In the genomic region with DNA sequence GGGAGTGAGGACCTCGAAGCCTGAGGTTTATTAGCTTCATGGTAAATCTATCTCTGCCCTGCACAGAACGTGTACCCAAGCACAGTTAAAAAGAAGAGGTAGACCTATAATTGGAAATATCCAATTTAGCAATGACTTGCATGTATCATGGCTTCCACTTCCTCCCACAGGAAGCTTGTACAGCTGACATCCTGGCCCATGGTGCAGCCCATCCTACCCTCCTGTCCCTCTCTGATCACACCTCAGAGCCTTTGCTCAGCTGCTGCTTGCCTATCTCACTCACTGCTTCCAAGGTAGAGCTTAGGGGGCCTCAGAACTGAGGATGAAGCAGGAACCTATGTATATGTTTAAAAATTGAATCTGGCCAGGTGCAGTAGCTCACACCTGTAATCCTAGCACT, we compare ENCODE assay signal across 15 cellular contexts. TPM values are rescaled to one million over a fixed set of nuclear protein-coding genes. Genes with fewer than 3 reads are reported as not detected.
"Had no signal": no experiment of that assay in that cellular context is flagged by ENCODE, and none has a peak within 500 bp of the region (broad histone marks: within the 10 kb centered on the region; RNA-seq: fewer than 3 reads in every experiment).

No MANE protein-coding gene starts in this region.

- H3K27ac ChIP-seq: dorsolateral prefrontal cortex, esophagus muscularis mucosa, sigmoid colon, upper lobe of right lung had no signal

- H3K36me3 ChIP-seq: esophagus muscularis mucosa, sigmoid colon, upper lobe of right lung had no signal

- FAIRE-seq: TTC549 had no signal

- H3K27ac Mint-ChIP-seq: memory B cell; nephron; stimulated activated naive B cell treated with anti-CD40 and anti-IgM and Interleukin-4, amounts not matched to agents 10 μg/mL and 1 μg/mL and 100 μg/mL, for 72 hours had no signal

- H3K9me3 ChIP-seq: esophagus muscularis mucosa, sigmoid colon, SK-N-SH, upper lobe of right lung had no signal

- H3K9ac ChIP-seq: SK-N-SH had no signal

- DNase-seq: activated CD4-positive, alpha-beta T cell treated with anti-CD3 and anti-CD28 coated beads, Interleukin-2, amount 50 U/mL, for 4 hours; activated CD4-positive, CD25-positive, alpha-beta regulatory T cell; dorsolateral prefrontal cortex; sigmoid colon; SK-N-SH; stimulated activated CD4-positive, alpha-beta T cell treated with anti-CD3 and anti-CD28 coated beads, Interleukin-2, amount 100 ng/mL, for 24 hours; stimulated activated naive B cell treated with anti-CD40 and anti-IgM and Interleukin-4, amounts not matched to agents 10 μg/mL and 1 μg/mL and 100 μg/mL, for 72 hours; upper lobe of right lung had no signal

- H3K4me3 Mint-ChIP-seq: memory B cell; nephron; stimulated activated naive B cell treated with anti-CD40 and anti-IgM and Interleukin-4, amounts not matched to agents 10 μg/mL and 1 μg/mL and 100 μg/mL, for 72 hours had no signal

- ATAC-seq: activated naive CD4-positive, alpha-beta T cell treated with anti-CD3 and anti-CD28 coated beads, Interleukin-2, amount 50 U/mL, for 72 hours; left lobe of liver; stimulated activated naive B cell treated with anti-CD40 and anti-IgM and Interleukin-4, amounts not matched to agents 10 μg/mL and 1 μg/mL and 100 μg/mL, for 72 hours; upper lobe of right lung had no signal

- H3K4me3 ChIP-seq: dorsolateral prefrontal cortex, esophagus muscularis mucosa, sigmoid colon, upper lobe of right lung had no signal

- H3K4me2 ChIP-seq: SK-N-SH had no signal

- H3K9me3 Mint-ChIP-seq: memory B cell; nephron; stimulated activated naive B cell treated with anti-CD40 and anti-IgM and Interleukin-4, amounts not matched to agents 10 μg/mL and 1 μg/mL and 100 μg/mL, for 72 hours had no signal

- H3K36me3 Mint-ChIP-seq: memory B cell; stimulated activated naive B cell treated with anti-CD40 and anti-IgM and Interleukin-4, amounts not matched to agents 10 μg/mL and 1 μg/mL and 100 μg/mL, for 72 hours had no signal

RNA-seq across cellular contexts. Expression of a gene that starts 56.5 kb away (rescaled TPM):
- total RNA-seq: left lobe of liver, pulmonary artery endothelial cell had no signal
